In the genomic region with DNA sequence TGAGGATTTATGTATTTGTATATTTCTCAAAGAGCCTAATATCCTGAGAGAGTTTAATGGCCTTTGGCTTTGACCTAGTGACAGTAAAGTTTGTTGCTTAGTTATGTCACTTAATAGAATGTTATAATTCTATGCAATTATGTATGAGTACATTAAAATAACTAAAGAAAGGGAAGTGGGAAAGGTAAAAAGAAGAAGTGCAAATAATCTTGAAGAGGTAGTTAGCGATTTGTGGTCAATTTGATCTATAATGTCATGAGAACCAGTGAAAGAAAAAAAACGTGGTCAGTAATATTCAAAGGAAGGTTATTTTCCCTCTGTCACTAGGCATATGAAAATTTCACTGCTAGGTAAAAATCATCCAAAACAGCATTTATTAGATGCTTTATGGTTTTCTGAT, we compare ENCODE assay signal across 15 cellular contexts.
DNase-seq lines count a peak whose midpoint lies in the region; ATAC-seq and FAIRE-seq lines count a peak whose summit lies in the region.
"Had no signal": no experiment of that assay in that cellular context is flagged by ENCODE, and none has a peak within 500 bp of the region (broad histone marks: within the 10 kb centered on the region; RNA-seq: fewer than 3 reads in every experiment).

No MANE protein-coding gene starts in this region.

- H3K27me3 Mint-ChIP-seq in activated T-cell treated with anti-CD3 and anti-CD28 coated beads, Interleukin-2, amount 50 U/mL, for 72 hours (ENCODE audit: low read depth) = no peaks in the 10 kb centered on the region

- H3K36me3 Mint-ChIP-seq in activated T-cell treated with anti-CD3 and anti-CD28 coated beads, Interleukin-2, amount 50 U/mL, for 72 hours (ENCODE audit: insufficient read depth in 2 of 2) = no peaks in the 10 kb centered on the region

- no peak overlapping the region for H3K27ac Mint-ChIP-seq in activated T-cell treated with anti-CD3 and anti-CD28 coated beads, Interleukin-2, amount 50 U/mL, for 72 hours
- H3K27ac Mint-ChIP-seq: activated T-helper 2 cell treated with anti-CD3 and anti-CD28 coated beads, Interferon-gamma antibody, Interleukin-2, Interleukin-4, amounts not matched to agents 10 μg/mL and 5 μg/mL and 100 μg/mL, durations not matched to agents 14 hours and 24 hours and 36 hours had no signal

- no peak for FAIRE-seq in frontal cortex (lab: Jason Lieb, UNC)

- no peak for DNase-seq in NCI-H748 (lab: John Stamatoyannopoulos, UW; ENCODE audit: unreplicated experiment)
- DNase-seq in activated T-cell treated with anti-CD3 and anti-CD28 coated beads, Interleukin-2, amount 50 U/mL, for 72 hours = no peak
- DNase-seq in frontal cortex (ENCODE audit: low spot score in 2 of 2) = no peak
- DNase-seq: ACHN, brain microvascular endothelial cell, left colon, NCI-H526, trophoblast cell had no signal

- H3K4me1 Mint-ChIP-seq in activated T-cell treated with anti-CD3 and anti-CD28 coated beads, Interleukin-2, amount 50 U/mL, for 72 hours (ENCODE audit: low read depth) = no peaks in the 10 kb centered on the region
- H3K4me1 Mint-ChIP-seq: neural crest cell had no signal

- H3K4me3 Mint-ChIP-seq in activated T-cell treated with anti-CD3 and anti-CD28 coated beads, Interleukin-2, amount 50 U/mL, for 72 hours = no peak overlapping the region
- H3K4me3 Mint-ChIP-seq: neural crest cell had no signal

- no peaks in the 10 kb centered on the region for H3K9me3 Mint-ChIP-seq in activated T-cell treated with anti-CD3 and anti-CD28 coated beads, Interleukin-2, amount 50 U/mL, for 72 hours
- H3K9me3 Mint-ChIP-seq: activated T-helper 2 cell treated with anti-CD3 and anti-CD28 coated beads, Interferon-gamma antibody, Interleukin-2, Interleukin-4, amounts not matched to agents 10 μg/mL and 5 μg/mL and 100 μg/mL, durations not matched to agents 14 hours and 24 hours and 36 hours; neural crest cell had no signal

- ATAC-seq in GM18502 (IDR thresholded peaks at IDR 0.05; ENCODE audit: poor library complexity, unreplicated experiment) = peak; percentile 72
- ATAC-seq in GM19397 (IDR thresholded peaks at IDR 0.05; ENCODE audit: unreplicated experiment) = peak; percentile 74
- ATAC-seq in HG02798 (IDR thresholded peaks at IDR 0.05; ENCODE audit: poor library complexity, unreplicated experiment) = peak; percentile 70
- peak; percentile 85 for ATAC-seq in HG03457 (IDR thresholded peaks at IDR 0.05; ENCODE audit: unreplicated experiment)
- ATAC-seq in HG03439 (IDR thresholded peaks at IDR 0.05; ENCODE audit: unreplicated experiment) = no peak
- ATAC-seq in activated T-cell treated with anti-CD3 and anti-CD28 coated beads, Interleukin-2, amount 50 U/mL, for 72 hours (replicated peaks in 1 of 2) = no peak
- ATAC-seq: left colon had no signal

Comparison
In these comparisons a context has a peak if more than half of its experiments do, and no peak if none do; other contexts are left out.
1. ATAC-seq: peak in GM18502 (single experiment), GM19397 (single experiment), HG02798 (single experiment) and HG03457 (single experiment); none in HG03439 (single experiment) and activated T-cell treated with anti-CD3 and anti-CD28 coated beads, Interleukin-2, amount 50 U/mL, for 72 hours (0 of 2).